9 cellular contexts compared by ENCODE assay signal in the genomic region with DNA sequence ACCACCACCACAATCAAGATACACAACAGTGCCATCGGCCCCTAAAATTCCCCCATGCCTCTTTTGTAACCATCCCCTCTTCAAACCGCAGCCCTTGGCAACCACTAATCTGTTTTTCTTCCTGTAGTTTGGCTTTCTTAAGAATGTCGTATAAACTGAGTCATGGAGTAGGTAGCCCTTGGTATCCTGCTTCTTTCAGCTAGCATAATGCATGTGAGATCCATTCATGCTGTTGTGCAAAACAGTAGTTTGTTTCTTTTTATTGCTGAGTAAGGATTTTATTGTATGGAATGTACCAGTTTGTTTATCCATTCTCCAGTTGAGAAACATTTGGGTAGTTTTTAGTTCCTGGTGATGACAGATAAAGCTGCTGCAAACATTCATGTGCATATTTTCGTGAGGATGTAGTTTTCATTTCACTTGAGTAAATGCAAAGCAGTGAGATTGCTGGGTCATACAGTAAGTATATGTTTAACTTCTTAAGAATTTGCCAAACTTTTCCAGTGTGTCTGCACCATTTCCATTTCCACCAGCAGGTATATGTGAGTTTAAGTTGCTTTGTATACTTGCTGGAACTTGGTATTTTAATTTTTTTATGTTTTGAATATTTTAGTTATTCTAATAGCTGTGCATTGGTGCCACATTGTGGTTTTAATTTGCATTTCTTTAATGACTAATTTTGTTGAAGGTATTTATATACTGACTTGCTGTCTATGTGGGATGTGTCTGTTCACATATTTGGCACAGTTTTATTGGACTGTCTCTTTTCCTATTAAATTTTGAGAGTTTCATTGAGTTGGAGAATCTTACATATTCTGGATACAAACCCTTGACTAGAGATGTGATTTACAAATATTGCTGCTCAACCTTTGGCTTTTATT.
DNase-seq lines count a peak whose midpoint lies in the region; ATAC-seq and FAIRE-seq lines count a peak whose summit lies in the region.
"Had no signal": no experiment of that assay in that cellular context is flagged by ENCODE, and none has a peak within 500 bp of the region (broad histone marks: within the 10 kb centered on the region; RNA-seq: fewer than 3 reads in every experiment).

No MANE protein-coding gene starts in this region.

- peak overlapping the region; percentile 63 for H3K4me3 ChIP-seq in adipocyte (ENCODE audit: low read length)
- peak overlapping the region; percentile 6 for H3K4me3 ChIP-seq in neuron (ENCODE audit: low read length)

- no peaks in the 10 kb centered on the region for H3K27me3 ChIP-seq in adipocyte (replicated peaks; ENCODE audit: control insufficient read depth, insufficient read depth, low read length)
- H3K27me3 ChIP-seq in neuron (ENCODE audit: insufficient read depth, low read length): no peaks in the 10 kb centered on the region

- ATAC-seq in HG03342 (IDR thresholded peaks at IDR 0.05; ENCODE audit: unreplicated experiment): peak; percentile 61
- ATAC-seq in GM21447 (IDR thresholded peaks at IDR 0.05; ENCODE audit: unreplicated experiment): no peak

- H3K4me1 ChIP-seq in adipocyte (ENCODE audit: control insufficient read depth, insufficient read depth, low read length): peaks cover 14% of the 10 kb centered on the region
- peaks cover 16% of the 10 kb centered on the region for H3K4me1 ChIP-seq in neuron (ENCODE audit: insufficient read depth, low read length)

- no peaks in the 10 kb centered on the region for H3K36me3 ChIP-seq in adipocyte (ENCODE audit: control insufficient read depth, insufficient read depth, low read length, severe bottlenecking)
- no peaks in the 10 kb centered on the region for H3K36me3 ChIP-seq in neuron (ENCODE audit: insufficient read depth, low read length)

- H3K9ac ChIP-seq in adipocyte (ENCODE audit: low read length): no peak overlapping the region

- FAIRE-seq in GM19239 (lab: Jason Lieb, UNC): peak; percentile 11

- H2AFZ ChIP-seq in neuron (ENCODE audit: low read depth, low read length): peak overlapping the region; percentile 94

- peaks cover 3% of the 10 kb centered on the region for H3K9me3 ChIP-seq in adipocyte (ENCODE audit: control insufficient read depth, low read length)
- no peaks in the 10 kb centered on the region for H3K9me3 ChIP-seq in neuron (ENCODE audit: low read length)

- DNase-seq in GM19239 (ENCODE audit: insufficient read length, low spot score) (no peak), adipocyte (ENCODE audit: low read depth) (peak; percentile 13), COLO829 (ENCODE audit: low spot score) (no peak), NCI-H1092 treated with DMSO at 0.1 percent for 48 hours (lab: John Stamatoyannopoulos, UW) (no peak)
- no peak for DNase-seq in activated CD8-positive, alpha-beta memory T cell treated with anti-CD3 and anti-CD28 coated beads, Interleukin-2, amount 50 U/mL, for 4 hours
- DNase-seq: NCI-H187 treated with DMSO at 0.1 percent for 48 hours had no signal
